18 cellular contexts compared by ENCODE assay signal in genomic region chr1:96979287-96979686, GRCh38.
DNase-seq lines count a peak whose midpoint lies in the region; ATAC-seq and TF ChIP-seq lines count a peak whose summit lies in the region.
"Had no signal": no experiment of that assay in that cellular context is flagged by ENCODE, and none has a peak within 500 bp of the region (broad histone marks: within the 10 kb centered on the region; RNA-seq: fewer than 3 reads in every experiment).

No MANE protein-coding gene starts in this region.

- H3F3A ChIP-seq in GM23338 (replicated peaks; ENCODE audit: low read depth): no peaks in the 10 kb centered on the region

- H2AFZ ChIP-seq in GM23338: peak overlapping the region; percentile 40; the same call in 1 of the 2 replicates

- H3K27ac Mint-ChIP-seq in GM23338: no peak overlapping the region
- H3K27ac Mint-ChIP-seq: B cell, memory B cell had no signal

- H3K36me3 ChIP-seq in GM23338 (ENCODE audit: insufficient read depth) (no peaks in the 10 kb centered on the region), SJCRH30 (no peaks in the 10 kb centered on the region)
- no peaks in the 10 kb centered on the region for H3K36me3 ChIP-seq in effector memory CD4-positive, alpha-beta T cell (ENCODE audit: control insufficient read depth, insufficient read depth, low read length)
- H3K36me3 ChIP-seq: pancreas, sigmoid colon, tibial artery had no signal

- no peak for TF ChIP-seq CTCF in GM23338 (conservative IDR thresholded peaks at IDR 0.05; ENCODE audit: low read depth in 2 of 2)

- H3K4me1 ChIP-seq in GM23338 (ENCODE audit: insufficient read depth) (peaks cover 13% of the 10 kb centered on the region; the same call in 1 of the 2 replicates), SJCRH30 (no peaks in the 10 kb centered on the region)
- H3K4me1 ChIP-seq in effector memory CD4-positive, alpha-beta T cell (ENCODE audit: control insufficient read depth, insufficient read depth, low read length, poor library complexity, severe bottlenecking): no peaks in the 10 kb centered on the region
- H3K4me1 ChIP-seq: pancreas, sigmoid colon, tibial artery had no signal

- H3K4me1 Mint-ChIP-seq in GM23338: peaks cover 13% of the 10 kb centered on the region
- H3K4me1 Mint-ChIP-seq: B cell, naive B cell had no signal

- H3K4me3 ChIP-seq in GM23338 (no peak overlapping the region), SJCRH30 (no peak overlapping the region)
- no peak overlapping the region for H3K4me3 ChIP-seq in effector memory CD4-positive, alpha-beta T cell (ENCODE audit: insufficient read depth, low read depth, low read length, poor library complexity, severe bottlenecking)
- H3K4me3 ChIP-seq: pancreas, sigmoid colon, tibial artery had no signal

- H3K9me3 Mint-ChIP-seq in GM23338: no peaks in the 10 kb centered on the region

- H4K20me1 ChIP-seq in GM23338 (replicated peaks; ENCODE audit: insufficient read depth): no peaks in the 10 kb centered on the region

- no peaks in the 10 kb centered on the region for H3K36me3 Mint-ChIP-seq in GM23338 (ENCODE audit: low read depth)
- H3K36me3 Mint-ChIP-seq: memory B cell, naive B cell had no signal

- ATAC-seq in GM23338: no peak
- ATAC-seq: HepG2, pancreas had no signal

- 0 out of 2 replicates have a peak overlapping the region, but pooled peaks have one; percentile 22 for H3K4me2 ChIP-seq in GM23338

- DNase-seq in GM23338 (ENCODE audit: low spot score) (no peak), NCI-H1436 treated with DMSO at 0.1 percent for 48 hours (lab: John Stamatoyannopoulos, UW) (peak; percentile 47), SJCRH30 (peak; percentile 3 to 19), myocyte (ENCODE audit: low read depth) (peak; percentile 13), NCI-H510A treated with DMSO at 0.1 percent for 48 hours (lab: John Stamatoyannopoulos, UW) (no peak), G401 (ENCODE audit: low spot score) (no peak)
- DNase-seq in effector memory CD4-positive, alpha-beta T cell: no peak
- DNase-seq: activated CD4-positive, alpha-beta T cell treated with anti-CD3 and anti-CD28 coated beads for 48 hours; activated effector memory CD4-positive, alpha-beta T cell treated with Interleukin-2 at 50 U/mL for 16 hours; HCEC 1CT; naive B cell; pancreas; sigmoid colon; stimulated activated naive CD4-positive, alpha-beta T cell treated with Interleukin-2 at 50 U/mL for 16 hours; tibial artery had no signal

- no peak overlapping the region for H3K4me3 Mint-ChIP-seq in GM23338
- H3K4me3 Mint-ChIP-seq: B cell, memory B cell, naive B cell had no signal

- H3K27me3 Mint-ChIP-seq in GM23338 (ENCODE audit: insufficient read depth, low read depth, poor library complexity): no peaks in the 10 kb centered on the region
- H3K27me3 Mint-ChIP-seq: B cell had no signal

- H3K79me2 ChIP-seq in GM23338 (replicated peaks; ENCODE audit: insufficient read depth): no peaks in the 10 kb centered on the region

- H3K27ac ChIP-seq in GM23338 (ENCODE audit: low read depth) (no peak overlapping the region), SJCRH30 (no peak overlapping the region)
- H3K27ac ChIP-seq in effector memory CD4-positive, alpha-beta T cell (ENCODE audit: insufficient read depth, low read length, poor library complexity, severe bottlenecking): no peak overlapping the region
- H3K27ac ChIP-seq: pancreas, sigmoid colon, tibial artery had no signal

- peaks cover 3% of the 10 kb centered on the region; the same call in 1 of the 2 replicates for H3K9me2 ChIP-seq in GM23338 (ENCODE audit: insufficient read depth)

- H3K9me3 ChIP-seq in SJCRH30 (replicated peaks): no peaks in the 10 kb centered on the region
- no peaks in the 10 kb centered on the region for H3K9me3 ChIP-seq in effector memory CD4-positive, alpha-beta T cell (ENCODE audit: control insufficient read depth, low read length)
- H3K9me3 ChIP-seq: pancreas, sigmoid colon, tibial artery had no signal

- in situ Hi-C loops in G401 (cut with HindIII; ENCODE audit: low sequenced_read_pairs): no loop called here

- H3K27me3 ChIP-seq in GM23338 (ENCODE audit: insufficient read depth): no peaks in the 10 kb centered on the region
- H3K27me3 ChIP-seq in SJCRH30: no peaks in the 10 kb centered on the region
- no peaks in the 10 kb centered on the region for H3K27me3 ChIP-seq in effector memory CD4-positive, alpha-beta T cell (replicated peaks; ENCODE audit: control insufficient read depth, insufficient read depth, low read length, poor library complexity, severe bottlenecking)
- H3K27me3 ChIP-seq: sigmoid colon, tibial artery had no signal

TF ChIP-seq in GM23338, 12 proteins besides CTCF, POLR2A, EP300 and RAD21 (continues in another document):
- TF ChIP-seq STAT1 (IDR thresholded peaks at IDR 0.05; ENCODE audit: unreplicated experiment): no peak
- TF ChIP-seq POLR2AphosphoS5 (IDR thresholded peaks at IDR 0.05; ENCODE audit: low read depth): no peak
- no peak for TF ChIP-seq ZNF462 (CRISPR knock-in tag; IDR thresholded peaks at IDR 0.05)
- TF ChIP-seq EZH2 (IDR thresholded peaks at IDR 0.05; ENCODE audit: low read depth, unreplicated experiment): no peak
- no peak for TF ChIP-seq ZNF331 (CRISPR knock-in tag; IDR thresholded peaks at IDR 0.05; ENCODE audit: low read depth)
- TF ChIP-seq CREB1 (CRISPR knock-in tag; IDR thresholded peaks at IDR 0.05; ENCODE audit: low read depth): no peak
- no peak for TF ChIP-seq ZNF114 (CRISPR knock-in tag; IDR thresholded peaks at IDR 0.05)
- TF ChIP-seq JUNB (IDR thresholded peaks at IDR 0.05; ENCODE audit: unreplicated experiment): no peak

Comparison
In these comparisons a context has a peak if more than half of its experiments do, and no peak if none do; other contexts are left out.
1. DNase-seq: peak in NCI-H1436 treated with DMSO at 0.1 percent for 48 hours (single experiment), SJCRH30 (2 of 2) and myocyte (single experiment); none in GM23338 (single experiment), effector memory CD4-positive, alpha-beta T cell (0 of 3), NCI-H510A treated with DMSO at 0.1 percent for 48 hours (single experiment) and G401 (single experiment).